In the genomic region with DNA sequence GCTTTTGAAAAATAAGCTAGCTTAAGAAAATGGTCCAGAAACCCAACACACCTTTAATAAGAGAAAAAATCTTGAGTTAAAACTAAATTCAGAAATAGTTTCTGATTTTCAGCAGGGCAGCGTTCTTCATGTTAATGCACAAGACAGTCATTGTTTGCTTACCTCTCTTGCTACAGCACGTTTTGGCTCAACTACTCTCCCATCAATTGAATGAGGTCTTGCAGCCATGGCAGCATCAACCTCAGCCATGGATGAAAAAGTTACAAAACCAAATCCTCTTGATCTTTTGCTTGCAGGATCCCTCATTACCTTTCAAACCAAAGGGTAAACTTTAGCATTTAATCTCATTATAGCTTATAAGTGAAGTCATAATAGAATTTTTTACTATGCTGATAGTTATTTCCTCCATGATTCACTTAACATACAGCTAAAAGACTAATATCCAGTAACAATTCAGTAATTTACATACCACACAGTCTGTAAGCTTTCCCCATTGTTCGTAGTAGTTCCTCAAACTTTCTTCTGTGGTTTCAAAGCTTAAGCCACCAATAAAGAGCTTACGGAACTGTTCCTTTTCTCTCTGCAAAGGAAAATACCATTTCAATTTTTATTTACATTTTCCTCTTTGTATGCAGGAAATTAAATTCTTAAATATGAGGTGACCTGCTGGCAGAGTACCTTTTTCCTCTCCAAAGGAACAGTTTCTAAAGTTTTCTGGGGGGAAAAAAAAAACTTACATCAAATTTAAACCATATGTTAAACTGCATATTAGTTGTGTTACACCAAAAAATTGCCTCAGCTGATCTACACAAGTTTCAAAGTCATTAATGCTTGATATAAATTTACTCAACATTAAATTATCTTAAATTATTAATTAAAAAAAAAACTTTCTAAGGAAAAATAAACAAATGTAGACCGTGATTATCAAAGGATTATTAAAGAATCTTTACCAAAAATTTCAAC, we compare ENCODE assay signal across 8 cellular contexts. TPM values are rescaled to one million over a fixed set of nuclear protein-coding genes. Genes with fewer than 3 reads are reported as not detected.
DNase-seq lines count a peak whose midpoint lies in the region; ATAC-seq, FAIRE-seq and TF ChIP-seq lines count a peak whose summit lies in the region.

No MANE protein-coding gene starts in this region.

- intact Hi-C loops in Panc1 (cut with micrococcal nuclease; ENCODE audit: unreplicated experiment): no loop called here

- TSS peak; percentile 56 for BruUV-seq in Panc1 (replicated peaks; lab: Mats Ljungman, UMichigan)

- H3K4me1 ChIP-seq in Panc1 (ENCODE audit: control insufficient read depth, insufficient read depth, low read length): peaks cover 48% of the 10 kb centered on the region

- H3K27me3 ChIP-seq in Panc1 (ENCODE audit: control insufficient read depth, insufficient read depth, low read length): no peaks in the 10 kb centered on the region

- POLR2A ChIA-PET in Panc1 (lab: Charles Lee): interaction anchor here (0.6 to 1.1 kb wide), 3 partner anchors 10 to 1218 kb away, joined by 3 to 4 read pairs (median 3); no protein-coding TSS in a partner anchor

- no peaks in the 10 kb centered on the region for H3K9me3 ChIP-seq in Panc1 (ENCODE audit: control insufficient read depth, insufficient read depth, low read depth, low read length)

- H3K27ac ChIP-seq in Panc1 (ENCODE audit: low read length): peak overlapping the region; percentile 100

- peak; percentile 79 for FAIRE-seq in GM19239 (lab: Jason Lieb, UNC)

- peak overlapping the region; percentile 97 to 98 for H3K4me3 ChIP-seq in Panc1 (ENCODE audit: low read depth in 2 of 2, low read length in 2 of 2)
- peak overlapping the region; percentile 94 for H3K4me3 ChIP-seq in epithelial cell of proximal tubule (ENCODE audit: low read depth, low read length)
- H3K4me3 ChIP-seq in retinal pigment epithelial cell (ENCODE audit: low read length): peak overlapping the region; percentile 99

- DNase-seq in GM19239 (ENCODE audit: insufficient read length, low spot score) (no peak), Panc1 (ENCODE audit: low read depth, low spot score) (no peak), epithelial cell of proximal tubule (ENCODE audit: low read depth) (no peak), retinal pigment epithelial cell (ENCODE audit: low read depth) (peak; percentile 19), HCEC 1CT (no peak)
- DNase-seq in activated effector memory CD4-positive, alpha-beta T cell treated with anti-CD3 and anti-CD28 coated beads, Interleukin-2, amount 50 U/mL, for 16 hours: no peak
- DNase-seq in activated CD4-positive, alpha-beta T cell treated with anti-CD3 and anti-CD28 coated beads, Interleukin-2, amount 50 U/mL, for 4 hours: no peak

- TF ChIP-seq CTCF in Panc1 (IDR thresholded peaks at IDR 0.05): no peak
- no peak for TF ChIP-seq CTCF in epithelial cell of proximal tubule (conservative IDR thresholded peaks at IDR 0.05; ENCODE audit: low read depth, low read length)
- TF ChIP-seq CTCF in retinal pigment epithelial cell (conservative IDR thresholded peaks at IDR 0.05; ENCODE audit: low read depth, low read length): no peak

- ATAC-seq in Panc1 (no peak), GM21367 (IDR thresholded peaks at IDR 0.05; ENCODE audit: unreplicated experiment) (no peak)

- H3K36me3 ChIP-seq in Panc1 (ENCODE audit: control insufficient read depth, insufficient read depth, low read length): peaks cover 61% of the 10 kb centered on the region

- CTCF ChIA-PET in Panc1 (lab: Charles Lee): interaction anchor here (0.7 to 1.3 kb wide), 2 partner anchors 10 to 23 kb away, joined by 3 to 4 read pairs; no protein-coding TSS in a partner anchor

- in situ Hi-C loops in Panc1 (cut with HindIII; ENCODE audit: low pct_unique_long_range_greater_than_20kb, low sequenced_read_pairs): no loop called here

RNA-seq across cellular contexts. Expression of a gene that starts 3.1 kb away (rescaled TPM):
- 819 TPM for total RNA-seq in Panc1 (2021; ENCODE audit: unreplicated experiment)
- 815 TPM for polyA plus RNA-seq in Panc1 (2012; ENCODE audit: insufficient read length)
- total RNA-seq in epithelial cell of proximal tubule: 287 and 348 TPM in 2 replicates

RNA-seq across cellular contexts. Expression of a gene that starts 4.1 kb away (rescaled TPM):
- total RNA-seq in Panc1 (2021; ENCODE audit: unreplicated experiment) (308 TPM), epithelial cell of proximal tubule (139 and 151 TPM in 2 replicates)
- polyA plus RNA-seq in Panc1 (2012; ENCODE audit: insufficient read length): 136 TPM

RNA-seq across cellular contexts. Expression of a gene that starts 45.4 kb away (rescaled TPM):
- 78.5 TPM for total RNA-seq in Panc1 (2021; ENCODE audit: unreplicated experiment)
- 47.6 TPM for polyA plus RNA-seq in Panc1 (2012; ENCODE audit: insufficient read length)
- total RNA-seq in epithelial cell of proximal tubule: 75.6 and 98.0 TPM in 2 replicates
